In the genomic region with DNA sequence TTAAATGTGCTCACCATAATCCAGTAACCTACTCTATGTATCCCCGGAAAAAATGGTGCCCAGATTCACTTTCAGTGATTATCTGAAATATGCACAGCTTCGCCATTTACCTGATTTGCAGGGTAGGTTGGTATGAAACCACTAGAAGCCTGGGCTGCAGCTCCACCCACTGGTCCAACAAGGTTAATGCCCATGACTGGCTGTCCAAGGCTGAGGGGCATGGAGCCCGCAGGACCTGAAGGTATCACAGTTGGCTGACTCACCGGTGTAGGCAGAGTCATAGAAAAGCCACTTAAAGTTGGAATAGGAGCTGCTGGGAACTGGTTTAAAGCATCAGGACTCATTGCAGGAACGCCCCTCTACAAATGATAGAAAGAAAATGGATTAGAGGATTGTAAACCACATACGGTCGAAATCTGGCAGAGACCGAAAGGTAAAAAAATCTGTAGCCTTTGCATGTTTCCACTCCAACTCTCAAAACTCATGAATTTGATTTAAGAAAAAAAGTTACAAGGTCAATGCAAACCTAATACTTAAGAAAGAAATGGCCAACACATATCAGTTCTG, we compare ENCODE assay signal across 8 cellular contexts. TPM values are rescaled to one million over a fixed set of nuclear protein-coding genes. Genes with fewer than 3 reads are reported as not detected.
DNase-seq lines count a peak whose midpoint lies in the region; ATAC-seq and TF ChIP-seq lines count a peak whose summit lies in the region.

No MANE protein-coding gene starts in this region.

- peak; percentile 33 for TF ChIP-seq CTCF in liver (IDR thresholded peaks at IDR 0.05; ENCODE audit: low read depth, low read length, missing input control)
- peak; percentile 68 for TF ChIP-seq CTCF in type B pancreatic cell (conservative IDR thresholded peaks at IDR 0.05)

- no peaks in the 10 kb centered on the region for H3K9me3 ChIP-seq in SJSA1 (replicated peaks)
- no peaks in the 10 kb centered on the region for H3K9me3 ChIP-seq in liver (ENCODE audit: control insufficient read depth in 4 of 4, low read length in 3 of 4)

- H3K36me3 Mint-ChIP-seq in type B pancreatic cell = peaks cover 42% of the 10 kb centered on the region
- peaks cover 71% of the 10 kb centered on the region for H3K36me3 Mint-ChIP-seq in stimulated activated memory B cell treated with anti-CD40 and anti-IgM and Interleukin-4, amounts not matched to agents 10 μg/mL and 1 μg/mL and 100 μg/mL, for 72 hours

- peak; percentile 60 to 77 for TF ChIP-seq RAD21 in liver (IDR thresholded peaks at IDR 0.05)

- ATAC-seq in stimulated activated memory B cell treated with anti-CD40 and anti-IgM and Interleukin-4, amounts not matched to agents 10 μg/mL and 1 μg/mL and 100 μg/mL, for 72 hours = no peak
- no peak for ATAC-seq in HG02678 (IDR thresholded peaks at IDR 0.05; ENCODE audit: unreplicated experiment)

- H3K27me3 Mint-ChIP-seq in type B pancreatic cell = no peaks in the 10 kb centered on the region
- no peaks in the 10 kb centered on the region for H3K27me3 Mint-ChIP-seq in stimulated activated memory B cell treated with anti-CD40 and anti-IgM and Interleukin-4, amounts not matched to agents 10 μg/mL and 1 μg/mL and 100 μg/mL, for 72 hours

- H3K4me1 Mint-ChIP-seq in type B pancreatic cell (ENCODE audit: unreplicated experiment) = no peaks in the 10 kb centered on the region
- no peaks in the 10 kb centered on the region for H3K4me1 Mint-ChIP-seq in stimulated activated memory B cell treated with anti-CD40 and anti-IgM and Interleukin-4, amounts not matched to agents 10 μg/mL and 1 μg/mL and 100 μg/mL, for 72 hours

- WGBS in liver = 95% methylated on average over 8 of the region's 8 CpGs

- peaks cover 7% of the 10 kb centered on the region for H3K9me3 Mint-ChIP-seq in type B pancreatic cell
- no peaks in the 10 kb centered on the region for H3K9me3 Mint-ChIP-seq in stimulated activated memory B cell treated with anti-CD40 and anti-IgM and Interleukin-4, amounts not matched to agents 10 μg/mL and 1 μg/mL and 100 μg/mL, for 72 hours

- H3K4me3 Mint-ChIP-seq in type B pancreatic cell = no peak overlapping the region
- no peak overlapping the region for H3K4me3 Mint-ChIP-seq in stimulated activated memory B cell treated with anti-CD40 and anti-IgM and Interleukin-4, amounts not matched to agents 10 μg/mL and 1 μg/mL and 100 μg/mL, for 72 hours

- no peak overlapping the region for H3K27ac Mint-ChIP-seq in type B pancreatic cell
- no peak overlapping the region for H3K27ac Mint-ChIP-seq in stimulated activated memory B cell treated with anti-CD40 and anti-IgM and Interleukin-4, amounts not matched to agents 10 μg/mL and 1 μg/mL and 100 μg/mL, for 72 hours

- no peaks in the 10 kb centered on the region for H3K4me1 ChIP-seq in SJSA1 (replicated peaks)
- no peaks in the 10 kb centered on the region for H3K4me1 ChIP-seq in liver (ENCODE audit: control insufficient read depth in 4 of 4, insufficient read depth in 4 of 4, low read length in 3 of 4)

- H3K9ac ChIP-seq in liver (ENCODE audit: low read depth in 1 of 2, low read length in 2 of 2) = no peak overlapping the region

- H3K27ac ChIP-seq in SJSA1 (no peak overlapping the region), liver (ENCODE audit: low read depth in 1 of 2, low read length in 2 of 2) (no peak overlapping the region)

- DNase-seq in DMS153 (lab: John Stamatoyannopoulos, UW) (peak; percentile 9), HS-5 (ENCODE audit: low read depth) (peak; percentile 24), SJSA1 (ENCODE audit: low read depth in 1 of 2, low spot score in 2 of 2) (peak; percentile 10 to 68), type B pancreatic cell (ENCODE audit: extremely low spot score, unreplicated experiment) (no peak)
- peak; percentile 8 for DNase-seq in central memory CD4-positive, alpha-beta T cell

- H3K4me3 ChIP-seq in SJSA1 (no peak overlapping the region), liver (ENCODE audit: low read depth in 1 of 3, low read length in 3 of 3) (no peak overlapping the region)

- no peaks in the 10 kb centered on the region for H3K27me3 ChIP-seq in SJSA1 (replicated peaks)
- no peaks in the 10 kb centered on the region for H3K27me3 ChIP-seq in liver (ENCODE audit: control insufficient read depth in 4 of 4, insufficient read depth in 4 of 4, low read length in 3 of 4)

- peaks cover 60% of the 10 kb centered on the region for H3K36me3 ChIP-seq in SJSA1
- H3K36me3 ChIP-seq in liver (ENCODE audit: control insufficient read depth in 4 of 4, insufficient read depth in 3 of 4, low read depth in 1 of 4, low read length in 3 of 4) = peaks cover 4 to 53% (median 48%) of the 10 kb centered on the region in 4 donors

TF ChIP-seq in liver, 16 proteins besides CTCF, POLR2A, EP300 and RAD21:
- TF ChIP-seq FOXA2 (IDR thresholded peaks at IDR 0.05) (no peak), YY1 (IDR thresholded peaks at IDR 0.05) (no peak), RXRA (IDR thresholded peaks at IDR 0.05) (no peak), GABPA (IDR thresholded peaks at IDR 0.05 in 1 of 2, conservative IDR thresholded peaks at IDR 0.05 in 1 of 2) (no peak), TAF1 (conservative IDR thresholded peaks at IDR 0.05) (no peak), HNF4G (IDR thresholded peaks at IDR 0.05) (no peak), SP1 (IDR thresholded peaks at IDR 0.05) (no peak), HNF4A (conservative IDR thresholded peaks at IDR 0.05) (no peak), NR2F2 (IDR thresholded peaks at IDR 0.05) (no peak), EGR1 (IDR thresholded peaks at IDR 0.05; ENCODE audit: low read depth in 2 of 2) (no peak), JUND (IDR thresholded peaks at IDR 0.05) (no peak), FOXA1 (IDR thresholded peaks at IDR 0.05) (no peak)
- TF ChIP-seq, protein P1, sequence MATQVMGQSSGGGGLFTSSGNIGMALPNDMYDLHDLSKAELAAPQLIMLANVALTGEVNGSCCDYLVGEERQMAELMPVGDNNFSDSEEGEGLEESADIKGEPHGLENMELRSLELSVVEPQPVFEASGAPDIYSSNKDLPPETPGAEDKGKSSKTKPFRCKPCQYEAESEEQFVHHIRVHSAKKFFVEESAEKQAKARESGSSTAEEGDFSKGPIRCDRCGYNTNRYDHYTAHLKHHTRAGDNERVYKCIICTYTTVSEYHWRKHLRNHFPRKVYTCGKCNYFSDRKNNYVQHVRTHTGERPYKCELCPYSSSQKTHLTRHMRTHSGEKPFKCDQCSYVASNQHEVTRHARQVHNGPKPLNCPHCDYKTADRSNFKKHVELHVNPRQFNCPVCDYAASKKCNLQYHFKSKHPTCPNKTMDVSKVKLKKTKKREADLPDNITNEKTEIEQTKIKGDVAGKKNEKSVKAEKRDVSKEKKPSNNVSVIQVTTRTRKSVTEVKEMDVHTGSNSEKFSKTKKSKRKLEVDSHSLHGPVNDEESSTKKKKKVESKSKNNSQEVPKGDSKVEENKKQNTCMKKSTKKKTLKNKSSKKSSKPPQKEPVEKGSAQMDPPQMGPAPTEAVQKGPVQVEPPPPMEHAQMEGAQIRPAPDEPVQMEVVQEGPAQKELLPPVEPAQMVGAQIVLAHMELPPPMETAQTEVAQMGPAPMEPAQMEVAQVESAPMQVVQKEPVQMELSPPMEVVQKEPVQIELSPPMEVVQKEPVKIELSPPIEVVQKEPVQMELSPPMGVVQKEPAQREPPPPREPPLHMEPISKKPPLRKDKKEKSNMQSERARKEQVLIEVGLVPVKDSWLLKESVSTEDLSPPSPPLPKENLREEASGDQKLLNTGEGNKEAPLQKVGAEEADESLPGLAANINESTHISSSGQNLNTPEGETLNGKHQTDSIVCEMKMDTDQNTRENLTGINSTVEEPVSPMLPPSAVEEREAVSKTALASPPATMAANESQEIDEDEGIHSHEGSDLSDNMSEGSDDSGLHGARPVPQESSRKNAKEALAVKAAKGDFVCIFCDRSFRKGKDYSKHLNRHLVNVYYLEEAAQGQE (IDR thresholded peaks at IDR 0.05) = no peak
- TF ChIP-seq, protein P2, sequence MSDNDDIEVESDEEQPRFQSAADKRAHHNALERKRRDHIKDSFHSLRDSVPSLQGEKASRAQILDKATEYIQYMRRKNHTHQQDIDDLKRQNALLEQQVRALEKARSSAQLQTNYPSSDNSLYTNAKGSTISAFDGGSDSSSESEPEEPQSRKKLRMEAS (IDR thresholded peaks at IDR 0.05) = no peak
- TF ChIP-seq, protein P3, sequence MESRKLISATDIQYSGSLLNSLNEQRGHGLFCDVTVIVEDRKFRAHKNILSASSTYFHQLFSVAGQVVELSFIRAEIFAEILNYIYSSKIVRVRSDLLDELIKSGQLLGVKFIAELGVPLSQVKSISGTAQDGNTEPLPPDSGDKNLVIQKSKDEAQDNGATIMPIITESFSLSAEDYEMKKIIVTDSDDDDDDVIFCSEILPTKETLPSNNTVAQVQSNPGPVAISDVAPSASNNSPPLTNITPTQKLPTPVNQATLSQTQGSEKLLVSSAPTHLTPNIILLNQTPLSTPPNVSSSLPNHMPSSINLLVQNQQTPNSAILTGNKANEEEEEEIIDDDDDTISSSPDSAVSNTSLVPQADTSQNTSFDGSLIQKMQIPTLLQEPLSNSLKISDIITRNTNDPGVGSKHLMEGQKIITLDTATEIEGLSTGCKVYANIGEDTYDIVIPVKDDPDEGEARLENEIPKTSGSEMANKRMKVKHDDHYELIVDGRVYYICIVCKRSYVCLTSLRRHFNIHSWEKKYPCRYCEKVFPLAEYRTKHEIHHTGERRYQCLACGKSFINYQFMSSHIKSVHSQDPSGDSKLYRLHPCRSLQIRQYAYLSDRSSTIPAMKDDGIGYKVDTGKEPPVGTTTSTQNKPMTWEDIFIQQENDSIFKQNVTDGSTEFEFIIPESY (IDR thresholded peaks at IDR 0.05) = no peak
- TF ChIP-seq, protein P4, sequence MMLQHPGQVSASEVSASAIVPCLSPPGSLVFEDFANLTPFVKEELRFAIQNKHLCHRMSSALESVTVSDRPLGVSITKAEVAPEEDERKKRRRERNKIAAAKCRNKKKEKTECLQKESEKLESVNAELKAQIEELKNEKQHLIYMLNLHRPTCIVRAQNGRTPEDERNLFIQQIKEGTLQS (IDR thresholded peaks at IDR 0.05) = no peak

RNA-seq across cellular contexts. Expression of a gene that starts 38.6 kb away (rescaled TPM):
- 7.1 and 8.3 TPM in 2 replicates for total RNA-seq in SJSA1 (2014; rRNA removed; shearing (Covaris generic))
- total RNA-seq in liver = 10 to 100 TPM; 17.8 to 20.5 TPM
- 10 to 100 TPM in 1 of 2 donors, 1 to 10 TPM in 1; 6.5 to 13.9 TPM for polyA plus RNA-seq in liver
- total RNA-seq in type B pancreatic cell (ENCODE audit: low replicate concordance) = 41.8 and 45.0 TPM in 2 replicates
